Comparison of ENCODE assay signal across 8 cellular contexts in genomic region chr12:75816892-75817291, GRCh38.
A peak's percentile ranks its signal among the peaks of the same experiment; 100 is the strongest.
DNase-seq lines count a peak whose midpoint lies in the region; ATAC-seq and TF ChIP-seq lines count a peak whose summit lies in the region.
"Had no signal": no experiment of that assay in that cellular context is flagged by ENCODE, and none has a peak within 500 bp of the region (broad histone marks: within the 10 kb centered on the region; RNA-seq: fewer than 3 reads in every experiment).

No MANE protein-coding gene starts in this region.

- H3K9me3 ChIP-seq in liver (ENCODE audit: control insufficient read depth in 4 of 4, low read length in 3 of 4), result no peaks in the 10 kb centered on the region
- H3K9me3 ChIP-seq: uterus had no signal

- BruUV-seq in Calu3 (replicated peaks; lab: Mats Ljungman, UMichigan), result no TSS peak

- TF ChIP-seq CTCF in VCaP (conservative IDR thresholded peaks at IDR 0.05), result peak; percentile 63
- peak; percentile 54 for TF ChIP-seq CTCF in liver (IDR thresholded peaks at IDR 0.05; ENCODE audit: low read depth, low read length, missing input control)
- no peak for TF ChIP-seq CTCF in Calu3 (IDR thresholded peaks at IDR 0.05; ENCODE audit: unreplicated experiment)

- H3K36me3 ChIP-seq in liver (ENCODE audit: control insufficient read depth in 4 of 4, insufficient read depth in 3 of 4, low read depth in 1 of 4, low read length in 3 of 4), result no peaks in the 10 kb centered on the region
- H3K36me3 ChIP-seq: uterus had no signal

- H3K4me3 Mint-ChIP-seq in Calu3 (ENCODE audit: low read depth, unreplicated experiment), result no peak overlapping the region

- H3K27me3 Mint-ChIP-seq in Calu3 (ENCODE audit: unreplicated experiment), result no peaks in the 10 kb centered on the region

- intact Hi-C loops in Calu3 (cut with micrococcal nuclease; ENCODE audit: unreplicated experiment), result loop anchor here (2.0 to 5.0 kb wide), 2 partner anchors 204 to 255 kb away; no protein-coding TSS in a partner anchor

- H3K9ac ChIP-seq in liver (ENCODE audit: low read depth in 1 of 2, low read length in 2 of 2), result no peak overlapping the region

- no peak for ATAC-seq in HG02852 (IDR thresholded peaks at IDR 0.05; ENCODE audit: unreplicated experiment)

- no peak overlapping the region for H3K4me3 ChIP-seq in Jurkat, Clone E6-1 (ENCODE audit: low read length)
- no peak overlapping the region for H3K4me3 ChIP-seq in liver (ENCODE audit: low read depth in 1 of 3, low read length in 3 of 3)
- H3K4me3 ChIP-seq: uterus had no signal

- H3K27ac ChIP-seq in VCaP, result no peak overlapping the region
- H3K27ac ChIP-seq in liver (ENCODE audit: low read depth in 1 of 2, low read length in 2 of 2), result no peak overlapping the region
- H3K27ac ChIP-seq: uterus had no signal

- H3K27ac Mint-ChIP-seq in Calu3 (ENCODE audit: unreplicated experiment), result no peak overlapping the region

- TF ChIP-seq RAD21 in liver (IDR thresholded peaks at IDR 0.05), result peak; percentile 92 to 93

- no peaks in the 10 kb centered on the region for H3K9me3 Mint-ChIP-seq in Calu3 (ENCODE audit: low read depth, unreplicated experiment)

- DNase-seq in Daoy (ENCODE audit: low read depth) (peak; percentile 54), Calu3 (no peak)
- peak; percentile 16 for DNase-seq in Jurkat, Clone E6-1 (ENCODE audit: low read depth, low spot score)
- no peak for DNase-seq in stimulated activated CD4-positive, alpha-beta T cell treated with anti-CD3 and anti-CD28 coated beads, Interleukin-4, amount 100 ng/mL, for 1 hour
- DNase-seq: uterus had no signal

- no peaks in the 10 kb centered on the region for H3K27me3 ChIP-seq in liver (ENCODE audit: control insufficient read depth in 4 of 4, insufficient read depth in 4 of 4, low read length in 3 of 4)
- H3K27me3 ChIP-seq: uterus had no signal

- H3K36me3 Mint-ChIP-seq in Calu3 (ENCODE audit: insufficient read depth, unreplicated experiment), result no peaks in the 10 kb centered on the region

- peaks cover 0 to 3% (median 0%) of the 10 kb centered on the region in 4 donors for H3K4me1 ChIP-seq in liver (ENCODE audit: control insufficient read depth in 4 of 4, insufficient read depth in 4 of 4, low read length in 3 of 4)
- H3K4me1 ChIP-seq: uterus had no signal

- CTCF ChIA-PET in Calu3 (lab: Charles Lee), result interaction anchor here (0.6 to 1.6 kb wide), 3 partner anchors 12 to 257 kb away, joined by 3 read pairs; no protein-coding TSS in a partner anchor

- 6% methylated on average over 1 of the region's 1 CpG for WGBS in liver

- peaks cover 41% of the 10 kb centered on the region for H3K4me1 Mint-ChIP-seq in Calu3 (ENCODE audit: low read depth, unreplicated experiment)

TF ChIP-seq in liver, 16 proteins besides CTCF, POLR2A, EP300 and RAD21:
- TF ChIP-seq GABPA (IDR thresholded peaks at IDR 0.05 in 1 of 2, conservative IDR thresholded peaks at IDR 0.05 in 1 of 2), result no peak
- no peak for TF ChIP-seq NR2F2 (IDR thresholded peaks at IDR 0.05)
- TF ChIP-seq SP1 (IDR thresholded peaks at IDR 0.05), result no peak
- peak in 1 of 2 donors; percentile 40 for TF ChIP-seq JUND (IDR thresholded peaks at IDR 0.05)
- TF ChIP-seq FOXA1 (IDR thresholded peaks at IDR 0.05), result no peak
- TF ChIP-seq, protein P1, sequence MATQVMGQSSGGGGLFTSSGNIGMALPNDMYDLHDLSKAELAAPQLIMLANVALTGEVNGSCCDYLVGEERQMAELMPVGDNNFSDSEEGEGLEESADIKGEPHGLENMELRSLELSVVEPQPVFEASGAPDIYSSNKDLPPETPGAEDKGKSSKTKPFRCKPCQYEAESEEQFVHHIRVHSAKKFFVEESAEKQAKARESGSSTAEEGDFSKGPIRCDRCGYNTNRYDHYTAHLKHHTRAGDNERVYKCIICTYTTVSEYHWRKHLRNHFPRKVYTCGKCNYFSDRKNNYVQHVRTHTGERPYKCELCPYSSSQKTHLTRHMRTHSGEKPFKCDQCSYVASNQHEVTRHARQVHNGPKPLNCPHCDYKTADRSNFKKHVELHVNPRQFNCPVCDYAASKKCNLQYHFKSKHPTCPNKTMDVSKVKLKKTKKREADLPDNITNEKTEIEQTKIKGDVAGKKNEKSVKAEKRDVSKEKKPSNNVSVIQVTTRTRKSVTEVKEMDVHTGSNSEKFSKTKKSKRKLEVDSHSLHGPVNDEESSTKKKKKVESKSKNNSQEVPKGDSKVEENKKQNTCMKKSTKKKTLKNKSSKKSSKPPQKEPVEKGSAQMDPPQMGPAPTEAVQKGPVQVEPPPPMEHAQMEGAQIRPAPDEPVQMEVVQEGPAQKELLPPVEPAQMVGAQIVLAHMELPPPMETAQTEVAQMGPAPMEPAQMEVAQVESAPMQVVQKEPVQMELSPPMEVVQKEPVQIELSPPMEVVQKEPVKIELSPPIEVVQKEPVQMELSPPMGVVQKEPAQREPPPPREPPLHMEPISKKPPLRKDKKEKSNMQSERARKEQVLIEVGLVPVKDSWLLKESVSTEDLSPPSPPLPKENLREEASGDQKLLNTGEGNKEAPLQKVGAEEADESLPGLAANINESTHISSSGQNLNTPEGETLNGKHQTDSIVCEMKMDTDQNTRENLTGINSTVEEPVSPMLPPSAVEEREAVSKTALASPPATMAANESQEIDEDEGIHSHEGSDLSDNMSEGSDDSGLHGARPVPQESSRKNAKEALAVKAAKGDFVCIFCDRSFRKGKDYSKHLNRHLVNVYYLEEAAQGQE (IDR thresholded peaks at IDR 0.05), result no peak
- peak; percentile 54 to 60 for TF ChIP-seq RXRA (IDR thresholded peaks at IDR 0.05)
- no peak for TF ChIP-seq HNF4G (IDR thresholded peaks at IDR 0.05)
- no peak for TF ChIP-seq TAF1 (conservative IDR thresholded peaks at IDR 0.05)
- no peak for TF ChIP-seq YY1 (IDR thresholded peaks at IDR 0.05)
- peak; percentile 31 for TF ChIP-seq FOXA2 (IDR thresholded peaks at IDR 0.05)
- no peak for TF ChIP-seq EGR1 (IDR thresholded peaks at IDR 0.05; ENCODE audit: low read depth in 2 of 2)
- TF ChIP-seq ZBTB33 (IDR thresholded peaks at IDR 0.05), result no peak
- peak; percentile 16 for TF ChIP-seq MAX (IDR thresholded peaks at IDR 0.05)
- TF ChIP-seq, protein P2, sequence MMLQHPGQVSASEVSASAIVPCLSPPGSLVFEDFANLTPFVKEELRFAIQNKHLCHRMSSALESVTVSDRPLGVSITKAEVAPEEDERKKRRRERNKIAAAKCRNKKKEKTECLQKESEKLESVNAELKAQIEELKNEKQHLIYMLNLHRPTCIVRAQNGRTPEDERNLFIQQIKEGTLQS (IDR thresholded peaks at IDR 0.05), result peak; percentile 55
- peak in 1 of 2 donors; percentile 28 for TF ChIP-seq HNF4A (conservative IDR thresholded peaks at IDR 0.05)

Comparison
In these comparisons a context has a peak if more than half of its experiments do, and no peak if none do; other contexts are left out.
1. DNase-seq: peak in Daoy (single experiment) and Jurkat, Clone E6-1 (single experiment); none in stimulated activated CD4-positive, alpha-beta T cell treated with anti-CD3 and anti-CD28 coated beads, Interleukin-4, amount 100 ng/mL, for 1 hour (single experiment) and Calu3 (single experiment).